Comparison of ENCODE assay signal across 28 cellular contexts in genomic region chr14:47211263-47211662, GRCh38.
"Had no signal": no experiment of that assay in that cellular context is flagged by ENCODE, and none has a peak within 500 bp of the region (broad histone marks: within the 10 kb centered on the region; RNA-seq: fewer than 3 reads in every experiment).

No MANE protein-coding gene starts in this region.

- DNase-seq: dermis blood vessel endothelial cell; dorsolateral prefrontal cortex; effector CD4-positive, alpha-beta T cell; effector memory CD4-positive, alpha-beta T cell; endodermal cell; erythroblast; esophagus squamous epithelium; foreskin fibroblast; foreskin melanocyte; gastrocnemius medialis; glutamatergic neuron; head of caudate nucleus; heart right ventricle; hippocampal formation; kidney; kidney glomerular epithelial cell; left colon; left ventricle myocardium superior; lower lobe of right lung; mesenchymal stem cell; midbrain; naive thymus-derived CD4-positive, alpha-beta T cell had no signal

- H3K36me3 Mint-ChIP-seq: naive thymus-derived CD4-positive, alpha-beta T cell had no signal

- H3K27ac Mint-ChIP-seq: endodermal cell; naive thymus-derived CD4-positive, alpha-beta T cell had no signal

- H3K27me3 ChIP-seq: dorsolateral prefrontal cortex, esophagus squamous epithelium, gastrocnemius medialis, heart right ventricle had no signal

- H3K4me3 ChIP-seq: coronary artery, dorsolateral prefrontal cortex, esophagus squamous epithelium, gastrocnemius medialis, heart right ventricle, lower lobe of right lung had no signal

- H3K27me3 Mint-ChIP-seq: naive thymus-derived CD4-positive, alpha-beta T cell had no signal

- H3K36me3 ChIP-seq: esophagus squamous epithelium, gastrocnemius medialis, heart right ventricle, lower lobe of right lung had no signal

- H3K27ac ChIP-seq: coronary artery, dorsolateral prefrontal cortex, epithelial cell of prostate, esophagus squamous epithelium, gastrocnemius medialis, heart right ventricle, lower lobe of right lung had no signal

- H3K4me1 ChIP-seq: esophagus squamous epithelium, gastrocnemius medialis, heart right ventricle, lower lobe of right lung had no signal

- H3K4me1 Mint-ChIP-seq: naive thymus-derived CD4-positive, alpha-beta T cell had no signal

- FAIRE-seq: colon, islet of Langerhans had no signal

- H3K4me3 Mint-ChIP-seq: endodermal cell; naive thymus-derived CD4-positive, alpha-beta T cell had no signal

- ATAC-seq: esophagus mucosa; gastrocnemius medialis; heart right ventricle; left colon; left lobe of liver; left ventricle myocardium superior; lower lobe of right lung; naive thymus-derived CD4-positive, alpha-beta T cell had no signal

- H3K9me3 ChIP-seq: esophagus squamous epithelium, gastrocnemius medialis, lower lobe of right lung had no signal
